Comparison of ENCODE assay signal across 14 cellular contexts in genomic region chr5:14813747-14814146, GRCh38.
"Had no signal": no experiment of that assay in that cellular context is flagged by ENCODE, and none has a peak within 500 bp of the region (broad histone marks: within the 10 kb centered on the region; RNA-seq: fewer than 3 reads in every experiment).

No MANE protein-coding gene starts in this region.

- H3K9me3 Mint-ChIP-seq: activated T-helper 2 cell treated with anti-CD3 and anti-CD28 coated beads, Interferon-gamma antibody, Interleukin-2, Interleukin-4, amounts not matched to agents 10 μg/mL and 5 μg/mL and 100 μg/mL, durations not matched to agents 14 hours and 24 hours and 36 hours had no signal

- H3K27ac Mint-ChIP-seq: activated naive CD4-positive, alpha-beta T cell treated with anti-CD3 and anti-CD28 coated beads, Interleukin-2, amount 50 U/mL, for 72 hours; activated T-helper 2 cell treated with anti-CD3 and anti-CD28 coated beads, Interferon-gamma antibody, Interleukin-2, Interleukin-4, amounts not matched to agents 10 μg/mL and 5 μg/mL and 100 μg/mL, durations not matched to agents 14 hours and 24 hours and 36 hours had no signal

- DNase-seq: activated CD4-positive, alpha-beta T cell treated with anti-CD3 and anti-CD28 coated beads for 48 hours; brain microvascular endothelial cell; cerebellar nuclear complex; pancreas; stimulated activated CD4-positive, alpha-beta T cell treated with anti-CD3 and anti-CD28 coated beads, Interleukin-2, amount 100 ng/mL, for 48 hours; stimulated activated naive CD8-positive, alpha-beta T cell treated with anti-CD3 and anti-CD28 coated beads, Interleukin-15, Interleukin-2, amounts not matched to agents 100 U/mL and 50 U/mL, for 24 hours; T-helper 9 cell; testis; upper lobe of right lung had no signal

- H3K9me3 ChIP-seq: pancreas, testis, upper lobe of right lung had no signal

- H3K27me3 ChIP-seq: brain microvascular endothelial cell, pancreas, testis, upper lobe of right lung had no signal

- H3K27ac ChIP-seq: brain microvascular endothelial cell, pancreas, testis, upper lobe of right lung, VCaP had no signal

- H3K4me3 ChIP-seq: pancreas, testis, upper lobe of right lung had no signal

- H3K4me3 Mint-ChIP-seq: neural crest cell had no signal

- H3K4me1 ChIP-seq: testis had no signal

- ATAC-seq: activated naive CD4-positive, alpha-beta T cell treated with anti-CD3 and anti-CD28 coated beads, Interleukin-2, amount 50 U/mL, for 72 hours; esophagus mucosa; pancreas; stimulated activated naive CD8-positive, alpha-beta T cell treated with anti-CD3 and anti-CD28 coated beads, Interleukin-15, Interleukin-2, amounts not matched to agents 100 U/mL and 50 U/mL, for 24 hours; upper lobe of right lung had no signal

- H3K36me3 ChIP-seq: brain microvascular endothelial cell, pancreas, upper lobe of right lung had no signal
